Comparison of ENCODE assay signal across 26 cellular contexts in the genomic region with DNA sequence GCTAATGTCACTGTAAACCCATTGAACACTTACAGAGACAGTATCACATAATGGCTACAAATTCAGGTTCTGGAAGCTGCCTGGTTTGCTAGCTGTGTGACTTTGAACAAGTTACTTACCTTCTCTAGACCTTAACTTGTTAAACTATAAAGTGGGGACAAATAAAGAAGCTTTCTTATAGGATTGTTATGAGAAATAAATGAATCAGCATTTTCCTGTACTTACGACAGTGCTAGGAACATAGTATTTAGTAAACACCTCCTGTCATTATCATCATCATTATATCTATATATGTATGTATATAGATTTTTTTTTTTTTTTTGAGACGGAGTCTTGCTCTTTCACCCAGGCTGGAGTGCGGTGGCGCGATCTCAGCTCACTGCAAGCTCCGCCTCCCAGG.
"Had no signal": no experiment of that assay in that cellular context is flagged by ENCODE, and none has a peak within 500 bp of the region (broad histone marks: within the 10 kb centered on the region; RNA-seq: fewer than 3 reads in every experiment).

No MANE protein-coding gene starts in this region.

- H3K27me3 Mint-ChIP-seq: effector memory CD8-positive, alpha-beta T cell; naive B cell; naive thymus-derived CD8-positive, alpha-beta T cell had no signal

- FAIRE-seq: endometrium had no signal

- H3K4me3 ChIP-seq: coronary artery, dorsolateral prefrontal cortex, esophagus squamous epithelium, gastrocnemius medialis, heart right ventricle, left lung, lower lobe of right lung, mucosa of descending colon had no signal

- ATAC-seq: effector memory CD8-positive, alpha-beta T cell; esophagus mucosa; gastrocnemius medialis; heart right ventricle; left cardiac atrium; left ventricle myocardium superior; mucosa of descending colon; naive thymus-derived CD8-positive, alpha-beta T cell had no signal

- H3K27ac Mint-ChIP-seq: effector memory CD8-positive, alpha-beta T cell; endodermal cell; mesothelial cell of epicardium; naive B cell had no signal

- H3K4me3 Mint-ChIP-seq: effector memory CD8-positive, alpha-beta T cell; endodermal cell; mesothelial cell of epicardium; naive thymus-derived CD8-positive, alpha-beta T cell had no signal

- H3K9me3 ChIP-seq: esophagus squamous epithelium, gastrocnemius medialis, left lung, lower lobe of right lung, mucosa of descending colon had no signal

- H3K9me3 Mint-ChIP-seq: effector memory CD8-positive, alpha-beta T cell; endodermal cell had no signal

- H3K27ac ChIP-seq: coronary artery, dorsolateral prefrontal cortex, epithelial cell of prostate, esophagus squamous epithelium, gastrocnemius medialis, heart right ventricle, left lung, lower lobe of right lung had no signal

- DNase-seq: dermis blood vessel endothelial cell; dorsolateral prefrontal cortex; effector CD4-positive, alpha-beta T cell; effector memory CD8-positive, alpha-beta T cell; endodermal cell; erythroblast; esophagus squamous epithelium; foreskin fibroblast; foreskin melanocyte; gastrocnemius medialis; glutamatergic neuron; heart right ventricle; hippocampal formation; left cardiac atrium; left lung; left ventricle myocardium superior; lower lobe of right lung; mesenchymal stem cell; mucosa of descending colon; naive B cell; naive thymus-derived CD8-positive, alpha-beta T cell had no signal
